Comparison of ENCODE assay signal across 8 cellular contexts in genomic region chr5:142977363-142978051, GRCh38.
DNase-seq lines count a peak whose midpoint lies in the region; ATAC-seq, FAIRE-seq and TF ChIP-seq lines count a peak whose summit lies in the region.

No MANE protein-coding gene starts in this region.

- TF ChIP-seq EP300 in GM12878 (IDR thresholded peaks at IDR 0.05; ENCODE audit: borderline replicate concordance in 1 of 2, control insufficient read depth in 1 of 2, low read depth in 2 of 2, low read length in 2 of 2) = no peak

- no TSS peak for BruUV-seq in GM12878 (replicated peaks; lab: Mats Ljungman, UMichigan)

- CTCF ChIA-PET in GM12878 (lab: Yijun Ruan, JAX) (interaction anchor here (1.0 kb wide), 1 partner anchor 12 kb away, joined by 4 read pairs; no protein-coding TSS in a partner anchor), HEK293T (lab: Yijun Ruan, JAX) (no interaction called here)

- SMC1A ChIA-PET in GM12878 (lab: Charles Lee; ENCODE audit: uncharacterized antibody, unreplicated experiment) = interaction anchor here (0.6 to 0.7 kb wide), 2 partner anchors 25 to 430 kb away, joined by 3 read pairs; no protein-coding TSS in a partner anchor

- no peaks in the 10 kb centered on the region for H3K27me3 ChIP-seq in GM12878 (replicated peaks in 1 of 2; ENCODE audit: control insufficient read depth in 2 of 2, insufficient read depth in 2 of 2, low read length in 1 of 2)

- DNase-seq in SKM-1 treated with dmso at 0.1 percent for 144 hours (lab: John Stamatoyannopoulos, UW; ENCODE audit: unreplicated experiment) (peak; percentile 96), GM12878 (ENCODE audit: low read depth, low spot score) (peak; percentile 58), pons (ENCODE audit: low spot score) (peak; percentile 37), HEK293T (ENCODE audit: extremely low spot score) (no peak), NCI-H187 treated with DMSO at 0.1 percent for 48 hours (lab: John Stamatoyannopoulos, UW) (no peak)

- no peak for TF ChIP-seq RAD21 in GM12878 (IDR thresholded peaks at IDR 0.05; ENCODE audit: insufficient read depth, low read depth, low read length)

- TF ChIP-seq CTCF in GM12878 (IDR thresholded peaks at IDR 0.05 in 2 of 3, conservative IDR thresholded peaks at IDR 0.05 in 1 of 3; ENCODE audit: control insufficient read depth in 2 of 3, extremely low read depth in 1 of 3, insufficient read depth in 1 of 3, low read depth in 3 of 3, low read length in 3 of 3) = no peak

- H2AFZ ChIP-seq in GM12878 (ENCODE audit: control insufficient read depth, low read depth, low read length) = peak overlapping the region; percentile 58

- FAIRE-seq in GM12878 (lab: Jason Lieb, UNC) = peak; percentile 83

- no peaks in the 10 kb centered on the region for H4K20me1 ChIP-seq in GM12878 (ENCODE audit: control insufficient read depth, insufficient read depth)

- WGBS in GM12878 (ENCODE audit: insufficient coverage, insufficient replicate concordance, low lambda C conversion rate, missing lambda C conversion rate) = 15% methylated on average over 8 of the region's 8 CpGs

- H3K9me3 ChIP-seq in GM12878 (replicated peaks; ENCODE audit: control insufficient read depth, insufficient read depth, low read length) = no peaks in the 10 kb centered on the region

- intact Hi-C loops in GM12878 (cut with micrococcal nuclease; ENCODE audit: unreplicated experiment) = no loop called here

- in situ Hi-C loops in GM12878 (cut with MboI) = no loop called here

- RAD21 ChIA-PET in GM12878 (lab: Charles Lee; ENCODE audit: unreplicated experiment) = interaction anchor here (0.5 to 1.6 kb wide), 2 partner anchors 25 to 96 kb away, joined by 3 to 5 read pairs; no protein-coding TSS in a partner anchor

- no peak overlapping the region for H3K4me3 ChIP-seq in GM12878

- H3K79me2 ChIP-seq in GM12878 (ENCODE audit: control insufficient read depth, insufficient read depth, low read length) = no peaks in the 10 kb centered on the region

- peaks cover 13% of the 10 kb centered on the region for H3K4me1 ChIP-seq in GM12878 (ENCODE audit: control insufficient read depth, insufficient read depth, low read length)

- H3K9ac ChIP-seq in GM12878 (ENCODE audit: control insufficient read depth, insufficient read depth, low read length) = no peak overlapping the region

- ATAC-seq in GM18511 (IDR thresholded peaks at IDR 0.05; ENCODE audit: unreplicated experiment) (peak; percentile 91), HG03064 (IDR thresholded peaks at IDR 0.05; ENCODE audit: low read depth, unreplicated experiment) (peak; percentile 97), GM12878 (peak; percentile 91), GM18873 (IDR thresholded peaks at IDR 0.05; ENCODE audit: low FRiP score, unreplicated experiment) (no peak)

- peak overlapping the region; percentile 46; the same call in 1 of the 2 replicates for H3K27ac ChIP-seq in GM12878 (ENCODE audit: control insufficient read depth, insufficient read depth)

- TF ChIP-seq POLR2A in GM12878 (IDR thresholded peaks at IDR 0.05; ENCODE audit: low read depth, low read length) = no peak

- H3K4me2 ChIP-seq in GM12878 (ENCODE audit: control insufficient read depth, insufficient read depth) = peak overlapping the region; percentile 64

- no peaks in the 10 kb centered on the region for H3K36me3 ChIP-seq in GM12878 (ENCODE audit: control insufficient read depth in 2 of 2, insufficient read depth in 2 of 2, low read length in 1 of 2)

- POLR2A ChIA-PET in GM12878 (lab: Charles Lee) = no interaction called here
- POLR2A ChIA-PET in HEK293T (lab: Yijun Ruan, JAX) = no interaction called here

TF ChIP-seq in GM12878, 131 proteins besides CTCF, POLR2A, EP300 and RAD21 (continues in another document):
- TF ChIP-seq PAX8 (IDR thresholded peaks at IDR 0.05) (no peak), SIX5 (IDR thresholded peaks at IDR 0.05; ENCODE audit: low read depth, low read length, severe bottlenecking) (no peak), ASH2L (IDR thresholded peaks at IDR 0.05; ENCODE audit: borderline replicate concordance, low read depth) (no peak), ZSCAN29 (IDR thresholded peaks at IDR 0.05) (no peak), IKZF1 (conservative IDR thresholded peaks at IDR 0.05) (no peak), CHD4 (IDR thresholded peaks at IDR 0.05) (no peak), SPI1 (IDR thresholded peaks at IDR 0.05; ENCODE audit: borderline replicate concordance, insufficient read depth, low read depth, low read length) (peak; percentile 24; the same call in 1 of the 2 replicates), CREM (IDR thresholded peaks at IDR 0.05; ENCODE audit: low read depth) (no peak), ZNF687 (IDR thresholded peaks at IDR 0.05) (no peak), RCOR1 (conservative IDR thresholded peaks at IDR 0.05; ENCODE audit: low read depth, low read length) (no peak), ZZZ3 (IDR thresholded peaks at IDR 0.05; ENCODE audit: control insufficient read depth, insufficient read length, low read depth) (no peak), HDAC2 (IDR thresholded peaks at IDR 0.05) (no peak)

TF ChIP-seq in HEK293T, 16 proteins besides CTCF, POLR2A, EP300 and RAD21:
- TF ChIP-seq FOXM1 (IDR thresholded peaks at IDR 0.05; ENCODE audit: borderline replicate concordance) = no peak
- no peak for TF ChIP-seq LEF1 (IDR thresholded peaks at IDR 0.05; ENCODE audit: borderline replicate concordance)
- TF ChIP-seq L3MBTL2 (conservative IDR thresholded peaks at IDR 0.05) = no peak
- no peak for TF ChIP-seq SP1 (IDR thresholded peaks at IDR 0.05)
- TF ChIP-seq ARNT (IDR thresholded peaks at IDR 0.05) = no peak
- TF ChIP-seq CTBP1 (IDR thresholded peaks at IDR 0.05; ENCODE audit: borderline replicate concordance) = no peak
- TF ChIP-seq ZNF384 (IDR thresholded peaks at IDR 0.05) = no peak
- no peak for TF ChIP-seq TARDBP (IDR thresholded peaks at IDR 0.05)
- TF ChIP-seq FOXK2 (IDR thresholded peaks at IDR 0.05) = no peak
- TF ChIP-seq NFRKB (IDR thresholded peaks at IDR 0.05) = no peak
- no peak for TF ChIP-seq ELF4 (IDR thresholded peaks at IDR 0.05)
- no peak for TF ChIP-seq BHLHE40 (IDR thresholded peaks at IDR 0.05; ENCODE audit: borderline replicate concordance)
- no peak for TF ChIP-seq PKNOX1 (IDR thresholded peaks at IDR 0.05)
- TF ChIP-seq FOXA1 (IDR thresholded peaks at IDR 0.05) = no peak

Comparison
In these comparisons a context has a peak if more than half of its experiments do, and no peak if none do; other contexts are left out.
1. DNase-seq: peak in SKM-1 treated with dmso at 0.1 percent for 144 hours (single experiment), GM12878 (single experiment) and pons (single experiment); none in HEK293T (single experiment) and NCI-H187 treated with DMSO at 0.1 percent for 48 hours (single experiment).